8 cellular contexts compared by ENCODE assay signal in genomic region chr18:9792565-9793226, GRCh38.
A peak's percentile ranks its signal among the peaks of the same experiment; 100 is the strongest.
DNase-seq lines count a peak whose midpoint lies in the region; ATAC-seq and TF ChIP-seq lines count a peak whose summit lies in the region.

No MANE protein-coding gene starts in this region.

- no peak overlapping the region for H3K27ac ChIP-seq in mesenchymal stem cell (ENCODE audit: low read length, poor library complexity, severe bottlenecking)

- no peak overlapping the region for H2BK120ac ChIP-seq in mesenchymal stem cell (ENCODE audit: low read depth, low read length)

- POLR2A ChIA-PET in Caco-2 (lab: Charles Lee), result no interaction called here

- H3K4ac ChIP-seq in mesenchymal stem cell (ENCODE audit: low read depth in 1 of 2, low read length in 2 of 2), result peak overlapping the region in 1 of 2 experiments; percentile 64

- H2AK5ac ChIP-seq in mesenchymal stem cell (ENCODE audit: low read length, severe bottlenecking), result no peak overlapping the region

- peaks cover 6% of the 10 kb centered on the region for H3K4me1 Mint-ChIP-seq in Caco-2 (ENCODE audit: low read depth, unreplicated experiment)
- H3K4me1 Mint-ChIP-seq in natural killer cell treated with Interleukin-12 subunit alpha and Interleukin-12 subunit beta and Interleukin-15 and Interleukin-18, amount 100 ng/mL, for 72 hours (ENCODE audit: low read depth in 2 of 2), result peaks cover 0 to 4% of the 10 kb centered on the region in 2 donors

- H4K8ac ChIP-seq in mesenchymal stem cell (ENCODE audit: low read length), result no peak overlapping the region

- H4K91ac ChIP-seq in mesenchymal stem cell (ENCODE audit: low read length), result no peak overlapping the region

- H3K14ac ChIP-seq in mesenchymal stem cell (ENCODE audit: low read length in 2 of 2), result no peak overlapping the region

- no peak overlapping the region for H2BK12ac ChIP-seq in mesenchymal stem cell (ENCODE audit: low read length in 2 of 2)

- TF ChIP-seq CTCF in Caco-2 (IDR thresholded peaks at IDR 0.05; ENCODE audit: insufficient read depth in 1 of 2, low read depth in 1 of 2, low read length in 1 of 2, severe bottlenecking in 1 of 2, unreplicated experiment in 1 of 2) (peak; percentile 55 to 64), astrocyte of the spinal cord (IDR thresholded peaks at IDR 0.05; ENCODE audit: low read depth, low read length) (peak; percentile 57)

- no peak overlapping the region for H3K4me3 Mint-ChIP-seq in Caco-2 (ENCODE audit: unreplicated experiment)
- H3K4me3 Mint-ChIP-seq in natural killer cell treated with Interleukin-12 subunit alpha and Interleukin-12 subunit beta and Interleukin-15 and Interleukin-18, amount 100 ng/mL, for 72 hours, result no peak overlapping the region

- H3K27me3 ChIP-seq in Caco-2 (replicated peaks; ENCODE audit: control insufficient read depth, insufficient read depth, low read length) (no peaks in the 10 kb centered on the region), mesenchymal stem cell (ENCODE audit: control insufficient read depth in 1 of 2, insufficient read depth in 1 of 2, low read length in 2 of 2) (no peaks in the 10 kb centered on the region)

- H2BK15ac ChIP-seq in mesenchymal stem cell (ENCODE audit: low read depth, poor library complexity, severe bottlenecking), result no peak overlapping the region

- no peaks in the 10 kb centered on the region for H3K27me3 Mint-ChIP-seq in Caco-2 (ENCODE audit: insufficient read depth, unreplicated experiment)
- H3K27me3 Mint-ChIP-seq in natural killer cell treated with Interleukin-12 subunit alpha and Interleukin-12 subunit beta and Interleukin-15 and Interleukin-18, amount 100 ng/mL, for 72 hours, result peaks cover 6 to 21% of the 10 kb centered on the region in 2 donors

- intact Hi-C loops in Caco-2 (cut with micrococcal nuclease; ENCODE audit: unreplicated experiment), result no loop called here

- no TSS peak for BruUV-seq in Caco-2 (replicated peaks; lab: Mats Ljungman, UMichigan)

- H3K4me3 ChIP-seq in Caco-2 (ENCODE audit: low read depth, low read length) (no peak overlapping the region), astrocyte of the spinal cord (ENCODE audit: low read depth, low read length) (no peak overlapping the region), mesenchymal stem cell (ENCODE audit: insufficient read depth in 1 of 2, low read depth in 1 of 2, low read length in 2 of 2) (no peak overlapping the region)

- CTCF ChIA-PET in Caco-2 (lab: Charles Lee), result no interaction called here

- H2AFZ ChIP-seq in mesenchymal stem cell (ENCODE audit: low read depth, low read length), result no peak overlapping the region

- H2BK5ac ChIP-seq in mesenchymal stem cell (ENCODE audit: low read depth, low read length, poor library complexity, severe bottlenecking), result no peak overlapping the region

- no peak for TF ChIP-seq EP300 in Ishikawa (IDR thresholded peaks at IDR 0.05; ENCODE audit: borderline replicate concordance)

- no peak overlapping the region for H3K18ac ChIP-seq in mesenchymal stem cell (ENCODE audit: low read depth in 1 of 2, low read length in 2 of 2)

- no peaks in the 10 kb centered on the region for H3K36me3 Mint-ChIP-seq in Caco-2 (ENCODE audit: insufficient read depth, unreplicated experiment)
- no peaks in the 10 kb centered on the region for H3K36me3 Mint-ChIP-seq in natural killer cell treated with Interleukin-12 subunit alpha and Interleukin-12 subunit beta and Interleukin-15 and Interleukin-18, amount 100 ng/mL, for 72 hours

- H3K4me1 ChIP-seq in Caco-2, result no peaks in the 10 kb centered on the region
- no peaks in the 10 kb centered on the region for H3K4me1 ChIP-seq in mesenchymal stem cell (ENCODE audit: control insufficient read depth, insufficient read depth, low read depth, low read length)

- H3K79me1 ChIP-seq in mesenchymal stem cell (replicated peaks; ENCODE audit: low read length, poor library complexity, severe bottlenecking), result no peaks in the 10 kb centered on the region

- no peaks in the 10 kb centered on the region for H3K9me3 Mint-ChIP-seq in Caco-2 (ENCODE audit: unreplicated experiment)
- H3K9me3 Mint-ChIP-seq in natural killer cell treated with Interleukin-12 subunit alpha and Interleukin-12 subunit beta and Interleukin-15 and Interleukin-18, amount 100 ng/mL, for 72 hours, result no peaks in the 10 kb centered on the region

- TF ChIP-seq RAD21 in Ishikawa (IDR thresholded peaks at IDR 0.05; ENCODE audit: low read depth), result peak; percentile 38

- ATAC-seq in natural killer cell treated with Interleukin-12 subunit alpha and Interleukin-12 subunit beta and Interleukin-15 and Interleukin-18, amount 100 ng/mL, for 72 hours, result peak; percentile 58 to 70
- ATAC-seq in GM21723 (IDR thresholded peaks at IDR 0.05; ENCODE audit: unreplicated experiment), result no peak

- no peak overlapping the region for H3K9ac ChIP-seq in mesenchymal stem cell (ENCODE audit: low read length)

- H3K23ac ChIP-seq in mesenchymal stem cell (ENCODE audit: low read length in 2 of 2), result no peak overlapping the region

- H3K9me3 ChIP-seq in Caco-2, result no peaks in the 10 kb centered on the region
- no peaks in the 10 kb centered on the region for H3K9me3 ChIP-seq in mesenchymal stem cell (ENCODE audit: control insufficient read depth, low read length)

- 100% methylated on average over 3 of the region's 3 CpGs for WGBS in mesenchymal stem cell

- H3K4me2 ChIP-seq in mesenchymal stem cell (ENCODE audit: low read length, poor library complexity, severe bottlenecking), result no peak overlapping the region

- peak in 1 of 2 experiments; percentile 50 for DNase-seq in Caco-2
- DNase-seq in astrocyte of the spinal cord (ENCODE audit: low read depth, low spot score), result no peak
- no peak for DNase-seq in natural killer cell treated with Interleukin-12 subunit alpha and Interleukin-12 subunit beta and Interleukin-15 and Interleukin-18, amount 100 ng/mL, for 72 hours (ENCODE audit: low spot score)
- no peak for DNase-seq in GM19238 (ENCODE audit: insufficient read length, low spot score)
- no peak for DNase-seq in mesenchymal stem cell
- no peak for DNase-seq in midbrain (lab: John Stamatoyannopoulos, UW)

- in situ Hi-C loops in astrocyte of the spinal cord (cut with HindIII; ENCODE audit: low sequenced_read_pairs), result no loop called here

- H3K36me3 ChIP-seq in Caco-2 (ENCODE audit: control insufficient read depth, insufficient read depth, low read length) (no peaks in the 10 kb centered on the region), mesenchymal stem cell (ENCODE audit: control insufficient read depth in 1 of 2, insufficient read depth in 2 of 2, low read depth in 1 of 2, low read length in 2 of 2) (peaks cover 3 to 21% of the 10 kb centered on the region in 2 experiments)

- no peak overlapping the region for H3K27ac Mint-ChIP-seq in Caco-2 (ENCODE audit: unreplicated experiment)
- no peak overlapping the region for H3K27ac Mint-ChIP-seq in natural killer cell treated with Interleukin-12 subunit alpha and Interleukin-12 subunit beta and Interleukin-15 and Interleukin-18, amount 100 ng/mL, for 72 hours

TF ChIP-seq in Ishikawa, 13 proteins besides CTCF, POLR2A, EP300 and RAD21:
- no peak for TF ChIP-seq TEAD4 (IDR thresholded peaks at IDR 0.05)
- TF ChIP-seq USF1 (IDR thresholded peaks at IDR 0.05), result no peak
- TF ChIP-seq CEBPB (IDR thresholded peaks at IDR 0.05), result no peak
- TF ChIP-seq TCF12 (IDR thresholded peaks at IDR 0.05; ENCODE audit: low read depth), result no peak
- no peak for TF ChIP-seq CREB1 (IDR thresholded peaks at IDR 0.05; ENCODE audit: low read depth)
- TF ChIP-seq REST (IDR thresholded peaks at IDR 0.05; ENCODE audit: low read depth), result no peak
- TF ChIP-seq NFIC (IDR thresholded peaks at IDR 0.05), result no peak
- no peak for TF ChIP-seq MAX (IDR thresholded peaks at IDR 0.05)
- no peak for TF ChIP-seq EGR1 (IDR thresholded peaks at IDR 0.05)
- no peak for TF ChIP-seq TAF1 (IDR thresholded peaks at IDR 0.05; ENCODE audit: low read depth)
- TF ChIP-seq YY1 (IDR thresholded peaks at IDR 0.05; ENCODE audit: low read depth), result no peak
- TF ChIP-seq ZBTB7A (IDR thresholded peaks at IDR 0.05; ENCODE audit: low read depth), result no peak
